ENCODE assay signal across 15 cellular contexts in genomic region chr13:49938921-49939320, GRCh38. TPM values are rescaled to one million over a fixed set of nuclear protein-coding genes. Genes with fewer than 3 reads are reported as not detected.
DNase-seq lines count a peak whose midpoint lies in the region; ATAC-seq and TF ChIP-seq lines count a peak whose summit lies in the region.
"Had no signal": no experiment of that assay in that cellular context is flagged by ENCODE, and none has a peak within 500 bp of the region (broad histone marks: within the 10 kb centered on the region; RNA-seq: fewer than 3 reads in every experiment).

No MANE protein-coding gene starts in this region.

- intact Hi-C loops in transverse colon (cut with DNase I; ENCODE audit: low total_unique reads), result no loop called here

- H3K9ac ChIP-seq in mucosa of rectum (ENCODE audit: low read depth in 1 of 2, low read length in 2 of 2), result peak overlapping the region in 1 of 2 donors; percentile 63
- H3K9ac ChIP-seq: KMS-11, SK-N-SH had no signal

- peaks cover 5% of the 10 kb centered on the region for H3K36me3 Mint-ChIP-seq in activated T-helper 17 cell treated with anti-CD3 and anti-CD28 coated beads, Interleukin-2, amount 50 U/mL, for 72 hours (ENCODE audit: low read depth)

- TF ChIP-seq POLR2A in gastroesophageal sphincter (IDR thresholded peaks at IDR 0.05) (no peak), transverse colon (IDR thresholded peaks at IDR 0.05) (no peak)

- ATAC-seq in gastroesophageal sphincter (no peak), HG03196 (IDR thresholded peaks at IDR 0.05; ENCODE audit: unreplicated experiment) (no peak)
- no peak for ATAC-seq in activated T-helper 17 cell treated with anti-CD3 and anti-CD28 coated beads, Interleukin-2, amount 50 U/mL, for 72 hours (replicated peaks)
- ATAC-seq: HCT116 had no signal

- no peaks in the 10 kb centered on the region for H3K4me1 Mint-ChIP-seq in activated T-helper 17 cell treated with anti-CD3 and anti-CD28 coated beads, Interleukin-2, amount 50 U/mL, for 72 hours

- no peaks in the 10 kb centered on the region for H3K36me3 ChIP-seq in gastroesophageal sphincter
- H3K36me3 ChIP-seq in mucosa of rectum (ENCODE audit: control insufficient read depth in 2 of 2, insufficient read depth in 2 of 2, low read length in 2 of 2), result no peaks in the 10 kb centered on the region
- H3K36me3 ChIP-seq in transverse colon, result no peaks in the 10 kb centered on the region
- H3K36me3 ChIP-seq: esophagus squamous epithelium had no signal

- no peaks in the 10 kb centered on the region for H3K27me3 Mint-ChIP-seq in activated T-helper 17 cell treated with anti-CD3 and anti-CD28 coated beads, Interleukin-2, amount 50 U/mL, for 72 hours

- H3K9me3 ChIP-seq in gastroesophageal sphincter (no peaks in the 10 kb centered on the region), mucosa of rectum (ENCODE audit: control insufficient read depth in 2 of 2, low read length in 2 of 2) (no peaks in the 10 kb centered on the region), transverse colon (no peaks in the 10 kb centered on the region)
- H3K9me3 ChIP-seq: esophagus squamous epithelium, SK-N-SH had no signal

- no peak overlapping the region for H3K27ac Mint-ChIP-seq in activated T-helper 17 cell treated with anti-CD3 and anti-CD28 coated beads, Interleukin-2, amount 50 U/mL, for 72 hours
- H3K27ac Mint-ChIP-seq: activated naive CD8-positive, alpha-beta T cell treated with anti-CD3 and anti-CD28 coated beads, Interleukin-2, amount 10 ng/mL, durations not matched to agents 7 days and 5 days had no signal

- H3K27me3 ChIP-seq in gastroesophageal sphincter, result no peaks in the 10 kb centered on the region
- no peaks in the 10 kb centered on the region for H3K27me3 ChIP-seq in mucosa of rectum (ENCODE audit: control insufficient read depth in 2 of 2, insufficient read depth in 2 of 2, low read length in 2 of 2)
- H3K27me3 ChIP-seq in transverse colon, result no peaks in the 10 kb centered on the region
- H3K27me3 ChIP-seq: esophagus squamous epithelium had no signal

- WGBS in gastroesophageal sphincter (ENCODE audit: low coverage in 1 of 2), 2 donors, result 22 to 35% methylated on average over 5 of the region's 5 CpGs
- WGBS in transverse colon (ENCODE audit: low coverage in 1 of 2), 2 donors, result 23 to 39% methylated on average over 5 of the region's 5 CpGs

- H3K27ac ChIP-seq in gastroesophageal sphincter (peak overlapping the region in 3 of 4 donors; percentile 51 to 61 (median 54)), mucosa of rectum (ENCODE audit: low read depth in 2 of 2, low read length in 2 of 2) (peak overlapping the region; percentile 88 to 89), transverse colon (peak overlapping the region; percentile 90 to 94 (median 92))
- H3K27ac ChIP-seq: KMS-11 had no signal

- no peak overlapping the region for H3K4me3 Mint-ChIP-seq in activated T-helper 17 cell treated with anti-CD3 and anti-CD28 coated beads, Interleukin-2, amount 50 U/mL, for 72 hours
- H3K4me3 Mint-ChIP-seq: activated naive CD8-positive, alpha-beta T cell treated with anti-CD3 and anti-CD28 coated beads, Interleukin-2, amount 10 ng/mL, durations not matched to agents 7 days and 5 days had no signal

- H3K4me1 ChIP-seq in gastroesophageal sphincter, result peaks cover 0 to 47% (median 12%) of the 10 kb centered on the region in 3 donors
- H3K4me1 ChIP-seq in mucosa of rectum (ENCODE audit: control insufficient read depth in 2 of 2, insufficient read depth in 2 of 2, low read length in 2 of 2), result peaks cover 11 to 25% of the 10 kb centered on the region in 2 donors
- peaks cover 0 to 47% (median 16%) of the 10 kb centered on the region in 4 donors for H3K4me1 ChIP-seq in transverse colon

- no peak for TF ChIP-seq CTCF in gastroesophageal sphincter (IDR thresholded peaks at IDR 0.05)
- no peak for TF ChIP-seq CTCF in transverse colon (IDR thresholded peaks at IDR 0.05)

- in situ Hi-C loops in transverse colon (cut with MboI; ENCODE audit: low pct_ligation_motif_present in 1 of 4, low pct_unique_long_range_greater_than_20kb in 1 of 4, low sequenced_read_pairs in 3 of 4), result no loop called here

- DNase-seq in LoVo (ENCODE audit: low spot score) (peak; percentile 42), transverse colon (peak; percentile 86), GDM1 (lab: John Stamatoyannopoulos, UW) (no peak)
- DNase-seq: activated naive CD8-positive, alpha-beta T cell treated with anti-CD3 and anti-CD28 coated beads, Interleukin-2, amount 10 ng/mL, durations not matched to agents 7 days and 5 days; esophagus squamous epithelium; NCI-H1105 treated with DMSO at 0.1 percent for 48 hours; NCI-H2171 treated with DMSO at 0.1 percent for 48 hours; NCI-H82; SK-N-SH had no signal

- TF ChIP-seq EP300 in gastroesophageal sphincter (IDR thresholded peaks at IDR 0.05) (no peak), transverse colon (IDR thresholded peaks at IDR 0.05; ENCODE audit: low read depth) (no peak)

- H3K4me3 ChIP-seq in gastroesophageal sphincter, result no peak overlapping the region
- peak overlapping the region; percentile 17 to 45 for H3K4me3 ChIP-seq in mucosa of rectum (ENCODE audit: low read length in 2 of 2)
- peak overlapping the region in 1 of 4 donors; percentile 2 for H3K4me3 ChIP-seq in transverse colon

- H3K9me3 Mint-ChIP-seq in activated T-helper 17 cell treated with anti-CD3 and anti-CD28 coated beads, Interleukin-2, amount 50 U/mL, for 72 hours, result no peaks in the 10 kb centered on the region
- H3K9me3 Mint-ChIP-seq: activated naive CD8-positive, alpha-beta T cell treated with anti-CD3 and anti-CD28 coated beads, Interleukin-2, amount 10 ng/mL, durations not matched to agents 7 days and 5 days had no signal

RNA-seq across cellular contexts. Expression of gene SPRYD7, which starts 2.8 kb away (rescaled TPM):
- total RNA-seq in gastroesophageal sphincter (10 to 100 TPM in 3 of 4 donors, 1 to 10 TPM in 1; 8.6 to 16.5 (median 15.1) TPM), transverse colon (10 to 100 TPM; 11.1 to 15.7 (median 13.1) TPM)
- total RNA-seq in activated T-helper 17 cell treated with anti-CD3 and anti-CD28 coated beads, Interleukin-2, amount 50 U/mL, for 72 hours, result 1 to 10 TPM; 3.6 to 5.3 TPM

RNA-seq across cellular contexts. Expression of gene TRIM13, which starts 57.9 kb away (rescaled TPM):
- total RNA-seq in gastroesophageal sphincter, result 10 to 100 TPM; 25.4 to 45.8 (median 37.5) TPM
- total RNA-seq in transverse colon, result 10 to 100 TPM in 2 of 4 donors, 1 to 10 TPM in 2; 5.6 to 30.6 (median 15.0) TPM
- 10 to 100 TPM; 13.5 to 14.8 TPM for total RNA-seq in activated T-helper 17 cell treated with anti-CD3 and anti-CD28 coated beads, Interleukin-2, amount 50 U/mL, for 72 hours

Comparison
In these comparisons a context has a peak if more than half of its experiments do, and no peak if none do; other contexts are left out.
1. H3K4me3 ChIP-seq: peak in mucosa of rectum (2 of 2); none in gastroesophageal sphincter (0 of 2).
2. Peak in every context shown above with its lines, with median percentiles within 50 percentile points of each other: H3K27ac ChIP-seq.